Comparison of ENCODE assay signal across 18 cellular contexts in genomic region chr5:142390303-142390840, GRCh38.
DNase-seq lines count a peak whose midpoint lies in the region; ATAC-seq and TF ChIP-seq lines count a peak whose summit lies in the region.
"Had no signal": no experiment of that assay in that cellular context is flagged by ENCODE, and none has a peak within 500 bp of the region (broad histone marks: within the 10 kb centered on the region; RNA-seq: fewer than 3 reads in every experiment).

No MANE protein-coding gene starts in this region.

- no peak for TF ChIP-seq EP300 in transverse colon (IDR thresholded peaks at IDR 0.05; ENCODE audit: low read depth)

- H3K36me3 ChIP-seq in lower lobe of right lung (no peaks in the 10 kb centered on the region), transverse colon (no peaks in the 10 kb centered on the region)
- H3K36me3 ChIP-seq: colonic mucosa, Peyer's patch had no signal

- ATAC-seq in lower lobe of right lung: no peak
- ATAC-seq: GM12878, natural killer cell had no signal

- H3K27ac ChIP-seq in lower lobe of right lung (peak overlapping the region; percentile 67), transverse colon (peak overlapping the region; percentile 9 to 58 (median 36))
- H3K27ac ChIP-seq: 22Rv1, colonic mucosa, testis had no signal

- DNase-seq in NCI-H82 (lab: John Stamatoyannopoulos, UW) (peak; percentile 24), NCI-H82 treated with DMSO at 0.1 percent for 48 hours (lab: John Stamatoyannopoulos, UW; ENCODE audit: unreplicated experiment) (no peak), astrocyte of the hippocampus (ENCODE audit: low read depth, low spot score) (peak; percentile 7), lower lobe of right lung (no peak), transverse colon (no peak), MV-4-11 (lab: John Stamatoyannopoulos, UW) (no peak), NCI-H1048 (lab: John Stamatoyannopoulos, UW) (no peak), DMS 273 (lab: John Stamatoyannopoulos, UW; ENCODE audit: unreplicated experiment) (no peak)
- DNase-seq: CD4-positive, alpha-beta memory T cell; colonic mucosa; natural killer cell; NCI-H2081; Peyer's patch; stimulated activated CD8-positive, alpha-beta memory T cell treated with anti-CD3 and anti-CD28 coated beads, Interleukin-4, amount 100 ng/mL, for 48 hours; SW 1271; testis had no signal

- WGBS in transverse colon (ENCODE audit: low coverage in 1 of 2), 2 donors: 39 to 40% methylated on average over 3 to 4 of the region's 4 CpGs

- no peaks in the 10 kb centered on the region for H3K9me3 ChIP-seq in lower lobe of right lung
- no peaks in the 10 kb centered on the region for H3K9me3 ChIP-seq in transverse colon
- H3K9me3 ChIP-seq: colonic mucosa, Peyer's patch, testis had no signal

- TF ChIP-seq POLR2A in transverse colon (IDR thresholded peaks at IDR 0.05): no peak

- no peaks in the 10 kb centered on the region for H3K27me3 ChIP-seq in lower lobe of right lung (ENCODE audit: low read depth)
- H3K27me3 ChIP-seq in transverse colon: no peaks in the 10 kb centered on the region
- H3K27me3 ChIP-seq: colonic mucosa, Peyer's patch, testis had no signal

- intact Hi-C loops in lower lobe of right lung (cut with DNase I) (no loop called here), transverse colon (cut with DNase I; ENCODE audit: low total_unique reads) (no loop called here)

- no peak for TF ChIP-seq CTCF in lower lobe of right lung (IDR thresholded peaks at IDR 0.05)
- no peak for TF ChIP-seq CTCF in transverse colon (IDR thresholded peaks at IDR 0.05)

- H3K4me1 ChIP-seq in lower lobe of right lung (peaks cover 42% of the 10 kb centered on the region), transverse colon (peaks cover 6 to 17% (median 13%) of the 10 kb centered on the region in 4 donors)
- H3K4me1 ChIP-seq: testis had no signal

- in situ Hi-C loops in transverse colon (cut with MboI; ENCODE audit: low pct_ligation_motif_present in 1 of 4, low pct_unique_long_range_greater_than_20kb in 1 of 4, low sequenced_read_pairs in 3 of 4): no loop called here

- H3K4me3 ChIP-seq in lower lobe of right lung: no peak overlapping the region
- no peak overlapping the region for H3K4me3 ChIP-seq in transverse colon
- H3K4me3 ChIP-seq: colonic mucosa, GM12878, Peyer's patch, testis had no signal

Comparison
In these comparisons a context has a peak if more than half of its experiments do, and no peak if none do; other contexts are left out.
1. DNase-seq: peak in NCI-H82 (single experiment) and astrocyte of the hippocampus (single experiment); none in NCI-H82 treated with DMSO at 0.1 percent for 48 hours (single experiment), lower lobe of right lung (single experiment), transverse colon (single experiment), MV-4-11 (single experiment), NCI-H1048 (single experiment) and DMS 273 (single experiment).